Comparison of ENCODE assay signal across 31 cellular contexts in the genomic region with DNA sequence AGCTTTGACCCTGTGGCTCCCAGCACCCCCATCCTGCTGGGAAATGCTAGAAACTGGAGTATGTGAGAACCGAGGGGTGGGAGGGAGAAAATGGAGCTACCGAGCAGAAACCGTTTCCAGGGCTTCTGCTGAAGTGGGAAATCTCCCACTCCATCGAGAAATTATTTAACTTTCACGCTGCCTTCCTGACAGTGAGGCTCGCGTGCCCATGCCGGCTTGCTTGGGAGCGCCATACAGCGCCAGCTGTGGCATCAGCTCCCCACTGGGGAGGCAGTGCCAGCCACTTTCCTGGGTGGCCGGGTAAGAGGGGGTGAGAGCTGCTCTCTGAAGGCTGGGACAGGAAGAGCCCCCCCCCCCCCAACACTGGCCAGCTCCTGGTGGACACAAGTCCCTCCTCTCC.
"Had no signal": no experiment of that assay in that cellular context is flagged by ENCODE, and none has a peak within 500 bp of the region (broad histone marks: within the 10 kb centered on the region; RNA-seq: fewer than 3 reads in every experiment).

No MANE protein-coding gene starts in this region.

- H3K9me3 ChIP-seq: adrenal gland, body of pancreas, colonic mucosa, esophagus squamous epithelium, gastroesophageal sphincter had no signal

- H3K27me3 ChIP-seq: body of pancreas, colonic mucosa had no signal

- H3K27ac ChIP-seq: adrenal gland, body of pancreas, colonic mucosa, epithelial cell of prostate, esophagus squamous epithelium, gastroesophageal sphincter had no signal

- H3K36me3 ChIP-seq: adrenal gland, colonic mucosa, esophagus squamous epithelium, gastroesophageal sphincter had no signal

- H3K4me1 ChIP-seq: adrenal gland, body of pancreas, colonic mucosa, esophagus squamous epithelium, gastroesophageal sphincter had no signal

- H3K4me3 ChIP-seq: adrenal gland, body of pancreas, colonic mucosa, esophagus squamous epithelium, gastroesophageal sphincter had no signal

- DNase-seq: activated CD4-positive, alpha-beta memory T cell treated with anti-CD3 and anti-CD28 coated beads for 36 hours; activated CD4-positive, alpha-beta T cell treated with anti-CD3 and anti-CD28 coated beads for 36 hours; activated CD4-positive, alpha-beta T cell treated with anti-CD3 and anti-CD28 coated beads, Interleukin-2, amount 10 ng/mL, durations not matched to agents 24 days and 14 days; activated CD4-positive, CD25-positive, alpha-beta regulatory T cell; activated CD4-positive, CD25-positive, alpha-beta regulatory T cell treated with anti-CD3 and anti-CD28 coated beads, Interleukin-2, amount 50 U/mL, for 72 hours; activated CD8-positive, alpha-beta memory T cell treated with anti-CD3 and anti-CD28 coated beads, Interleukin-2, amount 10 ng/mL, durations not matched to agents 7 days and 5 days; activated CD8-positive, alpha-beta memory T cell treated with anti-CD3 and anti-CD28 coated beads, Interleukin-2, amount 50 U/mL, for 4 hours; activated CD8-positive, alpha-beta T cell treated with anti-CD3 and anti-CD28 coated beads, Interleukin-2, amount 10 ng/mL, durations not matched to agents 7 days and 5 days; activated effector memory CD4-positive, alpha-beta T cell treated with anti-CD3 and anti-CD28 coated beads, Interleukin-2, amount 50 U/mL, for 16 hours; activated naive CD4-positive, alpha-beta T cell treated with anti-CD3 and anti-CD28 coated beads for 36 hours; activated naive CD8-positive, alpha-beta T cell treated with anti-CD3 and anti-CD28 coated beads for 36 hours; activated naive CD8-positive, alpha-beta T cell treated with anti-CD3 and anti-CD28 coated beads, Interleukin-2, amount 50 U/mL, for 24 hours; activated T-cell treated with anti-CD3 and anti-CD28 coated beads, Interleukin-2, amount 50 U/mL, for 1 hour; activated T-cell treated with anti-CD3 and anti-CD28 coated beads, Interleukin-2, amount 50 U/mL, for 48 hours; adrenal gland; amygdala; aorta; body of pancreas; caudate nucleus; cerebellar nuclear complex; colonic mucosa; effector CD8-positive, alpha-beta T cell; esophagus squamous epithelium; foreskin melanocyte; head of caudate nucleus; T-helper 1 cell; T-helper 17 cell had no signal

- FAIRE-seq: endometrium, endothelial cell of umbilical vein had no signal

- ATAC-seq: activated CD4-positive, alpha-beta T cell treated with anti-CD3 and anti-CD28 coated beads for 36 hours; activated CD8-positive, alpha-beta memory T cell treated with anti-CD3 and anti-CD28 coated beads, Interleukin-2, amount 10 ng/mL, durations not matched to agents 7 days and 5 days; activated CD8-positive, alpha-beta T cell treated with anti-CD3 and anti-CD28 coated beads, Interleukin-2, amount 10 ng/mL, durations not matched to agents 7 days and 5 days; activated naive CD8-positive, alpha-beta T cell treated with anti-CD3 and anti-CD28 coated beads, Interleukin-2, amount 50 U/mL, for 24 hours; body of pancreas; gastroesophageal sphincter; T-helper 17 cell had no signal
